ENCODE assay signal across 1 cellular context in the genomic region with DNA sequence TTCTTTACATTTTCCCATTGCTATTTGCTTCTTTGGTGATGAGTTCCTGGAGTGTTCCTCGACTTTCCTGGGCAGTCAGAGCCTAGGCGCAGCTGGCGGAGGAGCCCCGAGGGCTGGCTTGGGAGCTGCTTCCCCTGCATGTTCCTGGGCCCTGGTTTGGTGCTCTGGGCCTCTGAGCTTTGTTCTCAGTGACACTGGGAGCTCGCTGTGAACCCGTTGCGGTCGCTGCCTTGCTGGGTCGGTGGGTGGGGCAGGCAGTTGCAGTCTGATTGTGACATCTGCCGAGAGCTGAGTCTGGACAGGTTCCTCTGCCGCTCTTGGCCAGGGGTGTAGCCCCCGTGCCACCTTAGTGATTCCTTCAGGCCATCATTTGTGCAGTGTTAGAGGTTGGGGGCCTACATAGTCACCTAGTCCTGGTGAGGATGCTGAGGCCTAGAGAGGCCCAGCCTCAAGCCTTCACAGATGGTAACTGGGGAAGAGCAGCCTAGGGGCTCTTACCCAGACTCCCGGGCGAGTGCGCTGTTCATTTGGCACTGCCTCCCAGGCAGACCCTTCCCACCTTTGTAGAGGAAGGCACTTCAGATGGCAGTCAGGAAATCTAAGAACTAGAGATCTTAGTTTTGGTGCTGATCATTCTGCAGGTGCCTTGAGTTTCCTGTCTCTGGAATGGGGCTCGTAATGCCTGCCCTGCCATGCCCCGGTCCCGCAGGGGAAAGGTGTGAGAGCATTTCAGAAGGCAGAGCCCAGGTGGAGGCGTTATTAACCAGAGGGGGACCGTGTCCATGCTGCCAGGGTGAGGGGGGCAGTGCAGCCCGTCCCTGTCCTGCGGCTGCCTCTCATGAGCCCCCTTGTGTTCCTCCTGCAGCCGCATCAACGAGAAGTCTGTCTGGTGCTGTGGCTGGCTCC.
A peak's percentile ranks its signal among the peaks of the same experiment; 100 is the strongest.
TF ChIP-seq lines count a peak whose summit lies in the region.

No MANE protein-coding gene starts in this region.

TF ChIP-seq in HepG2, 621 proteins besides CTCF, POLR2A, EP300 and RAD21 (continued from another document and continues in another):
- TF ChIP-seq DNMT1 (CRISPR knock-in tag; IDR thresholded peaks at IDR 0.05) (no peak), HNRNPLL (IDR thresholded peaks at IDR 0.05; ENCODE audit: low read depth, low read length, poor library complexity, severe bottlenecking) (peak; percentile 30), ELF3 (CRISPR knock-in tag; IDR thresholded peaks at IDR 0.05) (peak; percentile 25; the same call in 1 of the 2 replicates), SP5 (CRISPR knock-in tag; IDR thresholded peaks at IDR 0.05; ENCODE audit: borderline replicate concordance, low read depth) (peak; percentile 86), ZMYM4 (CRISPR knock-in tag; IDR thresholded peaks at IDR 0.05) (0 out of 2 replicates have a peak, but pooled peaks have one; percentile 27), RARA (CRISPR knock-in tag; IDR thresholded peaks at IDR 0.05) (peak; percentile 48; the same call in 1 of the 2 replicates), RBM39 (IDR thresholded peaks at IDR 0.05; ENCODE audit: low read depth, low read length, poor library complexity, severe bottlenecking) (peak; percentile 54), SAP130 (CRISPR knock-in tag; IDR thresholded peaks at IDR 0.05; ENCODE audit: low read depth) (peak; percentile 74), HNF4G (IDR thresholded peaks at IDR 0.05; ENCODE audit: borderline replicate concordance, low read depth, low read length) (peak; percentile 30; the same call in 1 of the 2 replicates), HNF4G (CRISPR knock-in tag; IDR thresholded peaks at IDR 0.05; ENCODE audit: borderline replicate concordance, low read depth) (no peak), ZNF800 (CRISPR knock-in tag; IDR thresholded peaks at IDR 0.05) (peak; percentile 59; the same call in 1 of the 2 replicates), HOXA3 (CRISPR knock-in tag; IDR thresholded peaks at IDR 0.05) (peak; percentile 63), CENPBD1 (CRISPR knock-in tag; IDR thresholded peaks at IDR 0.05; ENCODE audit: borderline replicate concordance, low read depth) (no peak), ZNF276 (CRISPR knock-in tag; IDR thresholded peaks at IDR 0.05; ENCODE audit: low read depth) (no peak), YEATS4 (CRISPR knock-in tag; IDR thresholded peaks at IDR 0.05; ENCODE audit: borderline replicate concordance) (peak; percentile 59; the same call in 1 of the 2 replicates), NR2C2 (CRISPR knock-in tag; IDR thresholded peaks at IDR 0.05; ENCODE audit: borderline replicate concordance) (peak; percentile 54; the same call in 1 of the 2 replicates), ARID4A (CRISPR knock-in tag; IDR thresholded peaks at IDR 0.05; ENCODE audit: borderline replicate concordance) (peak; percentile 75; the same call in 1 of the 2 replicates), HNF1B (CRISPR knock-in tag; IDR thresholded peaks at IDR 0.05) (peak; percentile 46; the same call in 1 of the 2 replicates), CEBPG (CRISPR knock-in tag; IDR thresholded peaks at IDR 0.05) (peak; percentile 83), KAT2B (IDR thresholded peaks at IDR 0.05; ENCODE audit: borderline replicate concordance, low read depth, low read length) (0 out of 2 replicates have a peak, but pooled peaks have one; percentile 3), ZMYM3 (CRISPR knock-in tag; IDR thresholded peaks at IDR 0.05) (0 out of 2 replicates have a peak, but pooled peaks have one; percentile 51), CHCHD3 (CRISPR knock-in tag; IDR thresholded peaks at IDR 0.05) (no peak)
- TF ChIP-seq, protein P1, sequence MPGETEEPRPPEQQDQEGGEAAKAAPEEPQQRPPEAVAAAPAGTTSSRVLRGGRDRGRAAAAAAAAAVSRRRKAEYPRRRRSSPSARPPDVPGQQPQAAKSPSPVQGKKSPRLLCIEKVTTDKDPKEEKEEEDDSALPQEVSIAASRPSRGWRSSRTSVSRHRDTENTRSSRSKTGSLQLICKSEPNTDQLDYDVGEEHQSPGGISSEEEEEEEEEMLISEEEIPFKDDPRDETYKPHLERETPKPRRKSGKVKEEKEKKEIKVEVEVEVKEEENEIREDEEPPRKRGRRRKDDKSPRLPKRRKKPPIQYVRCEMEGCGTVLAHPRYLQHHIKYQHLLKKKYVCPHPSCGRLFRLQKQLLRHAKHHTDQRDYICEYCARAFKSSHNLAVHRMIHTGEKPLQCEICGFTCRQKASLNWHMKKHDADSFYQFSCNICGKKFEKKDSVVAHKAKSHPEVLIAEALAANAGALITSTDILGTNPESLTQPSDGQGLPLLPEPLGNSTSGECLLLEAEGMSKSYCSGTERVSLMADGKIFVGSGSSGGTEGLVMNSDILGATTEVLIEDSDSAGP (CRISPR knock-in tag; IDR thresholded peaks at IDR 0.05; ENCODE audit: borderline replicate concordance) = peak; percentile 61; the same call in 1 of the 2 replicates
- TF ChIP-seq, protein P2, sequence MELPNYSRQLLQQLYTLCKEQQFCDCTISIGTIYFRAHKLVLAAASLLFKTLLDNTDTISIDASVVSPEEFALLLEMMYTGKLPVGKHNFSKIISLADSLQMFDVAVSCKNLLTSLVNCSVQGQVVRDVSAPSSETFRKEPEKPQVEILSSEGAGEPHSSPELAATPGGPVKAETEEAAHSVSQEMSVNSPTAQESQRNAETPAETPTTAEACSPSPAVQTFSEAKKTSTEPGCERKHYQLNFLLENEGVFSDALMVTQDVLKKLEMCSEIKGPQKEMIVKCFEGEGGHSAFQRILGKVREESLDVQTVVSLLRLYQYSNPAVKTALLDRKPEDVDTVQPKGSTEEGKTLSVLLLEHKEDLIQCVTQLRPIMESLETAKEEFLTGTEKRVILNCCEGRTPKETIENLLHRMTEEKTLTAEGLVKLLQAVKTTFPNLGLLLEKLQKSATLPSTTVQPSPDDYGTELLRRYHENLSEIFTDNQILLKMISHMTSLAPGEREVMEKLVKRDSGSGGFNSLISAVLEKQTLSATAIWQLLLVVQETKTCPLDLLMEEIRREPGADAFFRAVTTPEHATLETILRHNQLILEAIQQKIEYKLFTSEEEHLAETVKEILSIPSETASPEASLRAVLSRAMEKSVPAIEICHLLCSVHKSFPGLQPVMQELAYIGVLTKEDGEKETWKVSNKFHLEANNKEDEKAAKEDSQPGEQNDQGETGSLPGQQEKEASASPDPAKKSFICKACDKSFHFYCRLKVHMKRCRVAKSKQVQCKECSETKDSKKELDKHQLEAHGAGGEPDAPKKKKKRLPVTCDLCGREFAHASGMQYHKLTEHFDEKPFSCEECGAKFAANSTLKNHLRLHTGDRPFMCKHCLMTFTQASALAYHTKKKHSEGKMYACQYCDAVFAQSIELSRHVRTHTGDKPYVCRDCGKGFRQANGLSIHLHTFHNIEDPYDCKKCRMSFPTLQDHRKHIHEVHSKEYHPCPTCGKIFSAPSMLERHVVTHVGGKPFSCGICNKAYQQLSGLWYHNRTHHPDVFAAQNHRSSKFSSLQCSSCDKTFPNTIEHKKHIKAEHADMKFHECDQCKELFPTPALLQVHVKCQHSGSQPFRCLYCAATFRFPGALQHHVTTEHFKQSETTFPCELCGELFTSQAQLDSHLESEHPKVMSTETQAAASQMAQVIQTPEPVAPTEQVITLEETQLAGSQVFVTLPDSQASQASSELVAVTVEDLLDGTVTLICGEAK (IDR thresholded peaks at IDR 0.05) = no peak
- TF ChIP-seq, protein P2 (CRISPR knock-in tag; IDR thresholded peaks at IDR 0.05) = 0 out of 2 replicates have a peak, but pooled peaks have one; percentile 17
- TF ChIP-seq, protein P3, sequence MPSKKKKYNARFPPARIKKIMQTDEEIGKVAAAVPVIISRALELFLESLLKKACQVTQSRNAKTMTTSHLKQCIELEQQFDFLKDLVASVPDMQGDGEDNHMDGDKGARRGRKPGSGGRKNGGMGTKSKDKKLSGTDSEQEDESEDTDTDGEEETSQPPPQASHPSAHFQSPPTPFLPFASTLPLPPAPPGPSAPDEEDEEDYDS (CRISPR knock-in tag; IDR thresholded peaks at IDR 0.05) = 0 out of 2 replicates have a peak, but pooled peaks have one; percentile 28
